Comparison of ENCODE assay signal across 8 cellular contexts in genomic region chr12:124919646-124920352, GRCh38. TPM values are rescaled to one million over a fixed set of nuclear protein-coding genes. Genes with fewer than 3 reads are reported as not detected.
DNase-seq lines count a peak whose midpoint lies in the region; ATAC-seq and TF ChIP-seq lines count a peak whose summit lies in the region.

No MANE protein-coding gene starts in this region.

- peaks cover 0 to 66% of the 10 kb centered on the region in 2 donors for H3K4me1 ChIP-seq in right atrium auricular region

- TF ChIP-seq CTCF in right atrium auricular region (IDR thresholded peaks at IDR 0.05) = no peak

- no peaks in the 10 kb centered on the region for H3K9me3 Mint-ChIP-seq in activated CD8-positive, alpha-beta memory T cell treated with anti-CD3 and anti-CD28 coated beads, Interleukin-2, amount 10 ng/mL, durations not matched to agents 7 days and 5 days (ENCODE audit: low read depth)

- ATAC-seq in activated CD8-positive, alpha-beta memory T cell treated with anti-CD3 and anti-CD28 coated beads, Interleukin-2, amount 10 ng/mL, durations not matched to agents 7 days and 5 days = peak; percentile 10
- ATAC-seq in HG03439 (IDR thresholded peaks at IDR 0.05; ENCODE audit: unreplicated experiment) = no peak
- ATAC-seq in HG03342 (IDR thresholded peaks at IDR 0.05; ENCODE audit: unreplicated experiment) = no peak

- peaks cover 71% of the 10 kb centered on the region for H3K4me1 Mint-ChIP-seq in activated CD8-positive, alpha-beta memory T cell treated with anti-CD3 and anti-CD28 coated beads, Interleukin-2, amount 10 ng/mL, durations not matched to agents 7 days and 5 days

- CTCF ChIA-PET in activated CD8-positive, alpha-beta memory T cell treated with anti-CD3 and anti-CD28 coated beads, Interleukin-2, amount 10 ng/mL, durations not matched to agents 7 days and 5 days (lab: Charles Lee) = interaction anchor here (1.6 to 25.8 kb wide), 5 partner anchors 7 to 21 kb away, joined by 5 to 553 read pairs (median 20); no protein-coding TSS in a partner anchor

- peak overlapping the region; percentile 100 for H3K27ac Mint-ChIP-seq in activated CD8-positive, alpha-beta memory T cell treated with anti-CD3 and anti-CD28 coated beads, Interleukin-2, amount 10 ng/mL, durations not matched to agents 7 days and 5 days

- no peak overlapping the region for H3K4me3 ChIP-seq in right atrium auricular region

- no peaks in the 10 kb centered on the region for H3K36me3 ChIP-seq in right atrium auricular region

- H3K27me3 ChIP-seq in right atrium auricular region = no peaks in the 10 kb centered on the region

- H3K36me3 Mint-ChIP-seq in activated CD8-positive, alpha-beta memory T cell treated with anti-CD3 and anti-CD28 coated beads, Interleukin-2, amount 10 ng/mL, durations not matched to agents 7 days and 5 days = no peaks in the 10 kb centered on the region

- peak overlapping the region; percentile 100 for H3K27ac ChIP-seq in right atrium auricular region

- peak; percentile 52 for DNase-seq in activated T-cell treated with anti-CD3 and anti-CD28 coated beads for 24 hours (ENCODE audit: low read depth)
- no peak for DNase-seq in activated T-cell treated with anti-CD3 and anti-CD28 coated beads, Interleukin-2, amount 50 U/mL, for 1 hour
- DNase-seq in activated CD8-positive, alpha-beta memory T cell treated with anti-CD3 and anti-CD28 coated beads, Interleukin-2, amount 10 ng/mL, durations not matched to agents 7 days and 5 days = peak; percentile 76
- DNase-seq in right atrium auricular region (ENCODE audit: low spot score) = no peak
- peak; percentile 44 to 57 for DNase-seq in stimulated activated CD4-positive, alpha-beta T cell treated with anti-CD3 and anti-CD28 coated beads, Interleukin-2, amount 100 ng/mL, for 24 hours
- DNase-seq in NCI-H2227 (lab: John Stamatoyannopoulos, UW; ENCODE audit: unreplicated experiment) = no peak

- H3K9me3 ChIP-seq in right atrium auricular region = no peaks in the 10 kb centered on the region

- H3K27me3 Mint-ChIP-seq in activated CD8-positive, alpha-beta memory T cell treated with anti-CD3 and anti-CD28 coated beads, Interleukin-2, amount 10 ng/mL, durations not matched to agents 7 days and 5 days = no peaks in the 10 kb centered on the region

- peak overlapping the region; percentile 80 for H3K4me3 Mint-ChIP-seq in activated CD8-positive, alpha-beta memory T cell treated with anti-CD3 and anti-CD28 coated beads, Interleukin-2, amount 10 ng/mL, durations not matched to agents 7 days and 5 days

RNA-seq across cellular contexts. Expression of gene UBC, which starts 5.3 kb away (rescaled TPM):
- total RNA-seq in activated CD8-positive, alpha-beta memory T cell treated with anti-CD3 and anti-CD28 coated beads, Interleukin-2, amount 10 ng/mL, durations not matched to agents 7 days and 5 days = 1,000 to 10,000 TPM; 1,159 to 1,188 TPM
- 1,000 to 10,000 TPM in 1 of 2 donors, 100 to 1,000 TPM in 1; 938 to 1,145 TPM for total RNA-seq in right atrium auricular region

RNA-seq across cellular contexts. Expression of gene SCARB1, which starts 56.1 kb away (rescaled TPM):
- total RNA-seq in activated CD8-positive, alpha-beta memory T cell treated with anti-CD3 and anti-CD28 coated beads, Interleukin-2, amount 10 ng/mL, durations not matched to agents 7 days and 5 days = 10 to 100 TPM; 12.6 to 17.2 TPM
- 10 to 100 TPM; 14.9 to 22.6 TPM for total RNA-seq in right atrium auricular region

Comparison
In these comparisons a context has a peak if more than half of its experiments do, and no peak if none do; other contexts are left out.
1. DNase-seq: peak in activated T-cell treated with anti-CD3 and anti-CD28 coated beads for 24 hours (single experiment), activated CD8-positive, alpha-beta memory T cell treated with anti-CD3 and anti-CD28 coated beads, Interleukin-2, amount 10 ng/mL, durations not matched to agents 7 days and 5 days (single experiment) and stimulated activated CD4-positive, alpha-beta T cell treated with anti-CD3 and anti-CD28 coated beads, Interleukin-2, amount 100 ng/mL, for 24 hours (2 of 2); none in activated T-cell treated with anti-CD3 and anti-CD28 coated beads, Interleukin-2, amount 50 U/mL, for 1 hour (single experiment), right atrium auricular region (single experiment) and NCI-H2227 (single experiment).